Comparison of ENCODE assay signal across 15 cellular contexts in the genomic region with DNA sequence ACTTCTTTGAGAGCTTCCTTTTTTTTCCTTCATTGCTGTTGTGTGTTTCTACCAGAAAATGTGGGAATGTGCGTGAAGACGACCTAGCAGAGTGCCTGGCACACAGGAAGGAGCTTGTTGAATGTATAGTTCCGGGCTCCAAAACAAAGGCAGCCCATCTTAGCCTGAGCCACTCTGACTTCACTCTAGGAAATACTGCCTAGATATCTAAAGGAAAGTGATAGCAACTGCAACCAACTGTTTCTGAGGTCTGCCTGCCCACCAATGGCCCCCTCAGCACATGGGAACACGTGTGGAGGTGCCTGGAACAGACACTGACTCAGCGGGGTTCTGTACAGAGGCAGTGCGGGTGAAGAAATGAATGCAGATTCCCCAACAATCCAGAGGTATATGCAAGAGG. TPM values are rescaled to one million over a fixed set of nuclear protein-coding genes. Genes with fewer than 3 reads are reported as not detected.
A peak's percentile ranks its signal among the peaks of the same experiment; 100 is the strongest.
DNase-seq lines count a peak whose midpoint lies in the region; ATAC-seq and TF ChIP-seq lines count a peak whose summit lies in the region.
"Had no signal": no experiment of that assay in that cellular context is flagged by ENCODE, and none has a peak within 500 bp of the region (broad histone marks: within the 10 kb centered on the region; RNA-seq: fewer than 3 reads in every experiment).

No MANE protein-coding gene starts in this region.

- H3K4me1 ChIP-seq in CD4-positive, alpha-beta memory T cell (ENCODE audit: insufficient read depth, low read length), result peaks cover 75% of the 10 kb centered on the region

- POLR2A ChIA-PET in CD4-positive, alpha-beta memory T cell (lab: Charles Lee; ENCODE audit: partially characterized antibody), result interaction anchor here (0.8 to 14.5 kb wide), 2 partner anchors 15 to 20 kb away, joined by 4 to 236 read pairs; a partner anchor contains a TSS
- POLR2A ChIA-PET in activated CD8-positive, alpha-beta T cell treated with anti-CD3 and anti-CD28 coated beads for 36 hours (lab: Charles Lee), result interaction anchor here (0.6 to 1.1 kb wide), 2 partner anchors 15 to 19 kb away, joined by 3 read pairs; a partner anchor contains a TSS

- DNase-seq in CD4-positive, alpha-beta memory T cell, result no peak
- peak; percentile 30 for DNase-seq in activated CD8-positive, alpha-beta T cell treated with anti-CD3 and anti-CD28 coated beads for 36 hours
- DNase-seq in naive B cell, result no peak
- DNase-seq in NCI-H82 treated with DMSO at 0.1 percent for 48 hours (lab: John Stamatoyannopoulos, UW; ENCODE audit: unreplicated experiment), result no peak
- DNase-seq in NCI-H2196 (lab: John Stamatoyannopoulos, UW; ENCODE audit: unreplicated experiment), result no peak
- no peak for DNase-seq in activated T-cell treated with anti-CD3 and anti-CD28 coated beads, Interleukin-2, amount 50 U/mL, for 72 hours
- DNase-seq: activated CD4-positive, alpha-beta T cell treated with anti-CD3 and anti-CD28 coated beads for 1 hour; BE2C; NCI-H774; stimulated activated CD4-positive, alpha-beta T cell treated with anti-CD3 and anti-CD28 coated beads, Interleukin-12 subunit alpha, Interleukin-12 subunit beta, amount 100 ng/mL, for 4 hours had no signal

- H3K27ac ChIP-seq in 22Rv1, result peak overlapping the region; percentile 71
- H3K27ac ChIP-seq in CD4-positive, alpha-beta memory T cell (ENCODE audit: low read depth, low read length), result no peak overlapping the region
- H3K27ac ChIP-seq: RWPE1 had no signal

- peaks cover 0 to 2% (median 0%) of the 10 kb centered on the region in 8 donors for H3K9me3 Mint-ChIP-seq in CD4-positive, alpha-beta memory T cell
- H3K9me3 Mint-ChIP-seq in activated CD8-positive, alpha-beta T cell treated with anti-CD3 and anti-CD28 coated beads for 36 hours, result no peaks in the 10 kb centered on the region
- H3K9me3 Mint-ChIP-seq in naive B cell, result no peaks in the 10 kb centered on the region
- H3K9me3 Mint-ChIP-seq in activated T-cell treated with anti-CD3 and anti-CD28 coated beads, Interleukin-2, amount 50 U/mL, for 72 hours, result no peaks in the 10 kb centered on the region

- peak overlapping the region in 3 of 8 donors; percentile 25 to 65 (median 48) for H3K4me3 Mint-ChIP-seq in CD4-positive, alpha-beta memory T cell
- H3K4me3 Mint-ChIP-seq in activated CD8-positive, alpha-beta T cell treated with anti-CD3 and anti-CD28 coated beads for 36 hours, result no peak overlapping the region
- no peak overlapping the region for H3K4me3 Mint-ChIP-seq in naive B cell
- H3K4me3 Mint-ChIP-seq in activated T-cell treated with anti-CD3 and anti-CD28 coated beads, Interleukin-2, amount 50 U/mL, for 72 hours, result peak overlapping the region in 1 of 2 donors; percentile 1

- H3K36me3 Mint-ChIP-seq in CD4-positive, alpha-beta memory T cell, result peaks cover 19 to 21% of the 10 kb centered on the region in 2 donors
- H3K36me3 Mint-ChIP-seq in activated CD8-positive, alpha-beta T cell treated with anti-CD3 and anti-CD28 coated beads for 36 hours (ENCODE audit: low read depth), result peaks cover 36% of the 10 kb centered on the region
- H3K36me3 Mint-ChIP-seq in naive B cell, result no peaks in the 10 kb centered on the region
- peaks cover 0 to 1% of the 10 kb centered on the region in 2 donors for H3K36me3 Mint-ChIP-seq in activated T-cell treated with anti-CD3 and anti-CD28 coated beads, Interleukin-2, amount 50 U/mL, for 72 hours (ENCODE audit: insufficient read depth in 2 of 2)

- ATAC-seq in activated CD8-positive, alpha-beta T cell treated with anti-CD3 and anti-CD28 coated beads for 36 hours, result no peak
- no peak for ATAC-seq in naive B cell (ENCODE audit: low read depth in 2 of 2)
- ATAC-seq in HG03439 (IDR thresholded peaks at IDR 0.05; ENCODE audit: unreplicated experiment), result no peak
- no peak for ATAC-seq in activated T-cell treated with anti-CD3 and anti-CD28 coated beads, Interleukin-2, amount 50 U/mL, for 72 hours (replicated peaks in 1 of 2)
- ATAC-seq: GM12878 had no signal

- H3K9me3 ChIP-seq in CD4-positive, alpha-beta memory T cell (ENCODE audit: control insufficient read depth in 1 of 2, low read length in 2 of 2), result no peaks in the 10 kb centered on the region
- H3K9me3 ChIP-seq: BE2C had no signal

- no peak overlapping the region for H3K4me3 ChIP-seq in CD4-positive, alpha-beta memory T cell (ENCODE audit: low read length in 2 of 2)
- H3K4me3 ChIP-seq: GM12878, lung had no signal

- TF ChIP-seq CTCF in 22Rv1 (IDR thresholded peaks at IDR 0.05), result no peak
- TF ChIP-seq CTCF in activated CD8-positive, alpha-beta T cell treated with anti-CD3 and anti-CD28 coated beads for 36 hours (IDR thresholded peaks at IDR 0.05), result no peak

- no peaks in the 10 kb centered on the region for H3K27me3 Mint-ChIP-seq in CD4-positive, alpha-beta memory T cell
- H3K27me3 Mint-ChIP-seq in activated CD8-positive, alpha-beta T cell treated with anti-CD3 and anti-CD28 coated beads for 36 hours, result no peaks in the 10 kb centered on the region
- H3K27me3 Mint-ChIP-seq in naive B cell, result no peaks in the 10 kb centered on the region
- H3K27me3 Mint-ChIP-seq in activated T-cell treated with anti-CD3 and anti-CD28 coated beads, Interleukin-2, amount 50 U/mL, for 72 hours (ENCODE audit: low read depth), result no peaks in the 10 kb centered on the region

- peak overlapping the region in 6 of 7 donors; percentile 47 to 84 (median 74) for H3K27ac Mint-ChIP-seq in CD4-positive, alpha-beta memory T cell
- H3K27ac Mint-ChIP-seq in activated CD8-positive, alpha-beta T cell treated with anti-CD3 and anti-CD28 coated beads for 36 hours, result no peak overlapping the region
- H3K27ac Mint-ChIP-seq in naive B cell, result peak overlapping the region in 5 of 6 donors; percentile 3 to 87 (median 13)
- H3K27ac Mint-ChIP-seq in activated T-cell treated with anti-CD3 and anti-CD28 coated beads, Interleukin-2, amount 50 U/mL, for 72 hours, result no peak overlapping the region

- H3K36me3 ChIP-seq in CD4-positive, alpha-beta memory T cell (ENCODE audit: insufficient read depth, low read length), result no peaks in the 10 kb centered on the region
- H3K36me3 ChIP-seq: BE2C had no signal

- H3K4me1 Mint-ChIP-seq in CD4-positive, alpha-beta memory T cell, result peaks cover 47 to 88% (median 72%) of the 10 kb centered on the region in 4 donors
- H3K4me1 Mint-ChIP-seq in activated CD8-positive, alpha-beta T cell treated with anti-CD3 and anti-CD28 coated beads for 36 hours (ENCODE audit: low read depth), result peaks cover 71% of the 10 kb centered on the region
- H3K4me1 Mint-ChIP-seq in naive B cell, result peaks cover 14 to 44% (median 34%) of the 10 kb centered on the region in 3 donors
- peaks cover 82% of the 10 kb centered on the region for H3K4me1 Mint-ChIP-seq in activated T-cell treated with anti-CD3 and anti-CD28 coated beads, Interleukin-2, amount 50 U/mL, for 72 hours (ENCODE audit: low read depth)

- H3K27me3 ChIP-seq in CD4-positive, alpha-beta memory T cell (ENCODE audit: insufficient read depth, low read length), result no peaks in the 10 kb centered on the region
- H3K27me3 ChIP-seq: BE2C had no signal

- intact Hi-C loops in CD4-positive, alpha-beta memory T cell (cut with micrococcal nuclease), result loop anchor here (10.0 kb wide), 1 partner anchor 900 kb away; a partner anchor contains a TSS
- intact Hi-C loops in activated CD8-positive, alpha-beta T cell treated with anti-CD3 and anti-CD28 coated beads for 36 hours (cut with micrococcal nuclease), result no loop called here

- CTCF ChIA-PET in CD4-positive, alpha-beta memory T cell (lab: Charles Lee; ENCODE audit: partially characterized antibody), result interaction anchor here (1.3 to 5.7 kb wide), 4 partner anchors 14 to 214 kb away, joined by 4 to 39 read pairs (median 4); no protein-coding TSS in a partner anchor
- CTCF ChIA-PET in activated CD8-positive, alpha-beta T cell treated with anti-CD3 and anti-CD28 coated beads for 36 hours (lab: Charles Lee), result interaction anchor here (3.9 to 4.5 kb wide), 2 partner anchors 13 to 214 kb away, joined by 14 to 38 read pairs; no protein-coding TSS in a partner anchor

RNA-seq across cellular contexts. Expression of a gene that starts 14.7 kb away (rescaled TPM):
- total RNA-seq in CD4-positive, alpha-beta memory T cell, result 100 to 1,000 TPM; 154 to 164 TPM
- polyA plus RNA-seq in CD4-positive, alpha-beta memory T cell, result 100 to 1,000 TPM; 315 to 533 TPM
- total RNA-seq in activated CD8-positive, alpha-beta T cell treated with anti-CD3 and anti-CD28 coated beads for 36 hours, result 100 to 1,000 TPM; 102 to 103 TPM
- polyA plus RNA-seq in naive B cell (ENCODE audit: low read depth in 6 of 6), result 100 to 1,000 TPM in 1 of 6 donors, 10 to 100 TPM in 5; 64.0 to 138 (median 75.1) TPM
- 100 to 1,000 TPM; 205 to 209 TPM for total RNA-seq in activated T-cell treated with anti-CD3 and anti-CD28 coated beads, Interleukin-2, amount 50 U/mL, for 72 hours

RNA-seq across cellular contexts. Expression of a gene that starts 42.6 kb away (rescaled TPM):
- total RNA-seq in CD4-positive, alpha-beta memory T cell, result 10 to 100 TPM; 20.3 to 20.6 TPM
- polyA plus RNA-seq in CD4-positive, alpha-beta memory T cell, result 1 to 10 TPM; 7.2 to 10.0 TPM
- total RNA-seq in activated CD8-positive, alpha-beta T cell treated with anti-CD3 and anti-CD28 coated beads for 36 hours, result 10 to 100 TPM; 25.5 to 26.2 TPM
- polyA plus RNA-seq in naive B cell (ENCODE audit: low read depth in 6 of 6), result 10 to 100 TPM in 5 of 6 donors, 1 to 10 TPM in 1; 9.9 to 30.0 (median 19.5) TPM
- total RNA-seq in activated T-cell treated with anti-CD3 and anti-CD28 coated beads, Interleukin-2, amount 50 U/mL, for 72 hours, result 10 to 100 TPM; 24.0 to 26.9 TPM

Comparison
In these comparisons a context has a peak if more than half of its experiments do, and no peak if none do; other contexts are left out.
1. H3K27ac Mint-ChIP-seq: peak in CD4-positive, alpha-beta memory T cell (6 of 7) and naive B cell (5 of 6); none in activated CD8-positive, alpha-beta T cell treated with anti-CD3 and anti-CD28 coated beads for 36 hours (single experiment) and activated T-cell treated with anti-CD3 and anti-CD28 coated beads, Interleukin-2, amount 50 U/mL, for 72 hours (single experiment).